8 cellular contexts compared by ENCODE assay signal in the genomic region with DNA sequence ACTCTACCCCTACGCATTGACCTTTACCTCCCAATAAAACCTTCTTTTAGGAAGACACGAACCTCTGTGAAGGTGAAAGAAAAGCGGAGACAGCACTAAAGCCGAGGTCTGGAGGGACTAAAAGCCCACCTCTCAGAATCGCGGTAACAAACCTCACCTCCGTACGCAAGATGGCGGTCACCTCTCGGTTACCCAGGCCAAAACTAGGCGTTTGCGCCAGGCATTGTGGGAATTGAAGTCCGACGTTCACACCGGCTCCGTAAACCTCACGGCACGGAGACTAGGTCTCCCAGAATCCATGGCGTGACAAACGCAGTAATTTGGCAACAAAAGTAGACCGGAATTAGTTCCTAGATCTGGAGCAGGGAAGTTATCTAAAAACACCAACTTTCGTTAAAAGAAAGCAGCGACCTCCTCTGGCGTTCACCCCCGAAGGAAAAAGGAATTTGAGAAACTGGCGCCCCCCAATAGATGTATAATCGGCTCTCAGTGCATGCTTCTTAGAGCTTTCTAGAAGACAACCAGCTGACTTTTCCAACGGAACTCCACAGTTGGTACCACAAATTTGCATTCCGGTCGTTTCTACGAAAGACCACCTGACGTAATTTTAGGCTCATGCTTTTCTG. TPM values are rescaled to one million over a fixed set of nuclear protein-coding genes. Genes with fewer than 3 reads are reported as not detected.
DNase-seq lines count a peak whose midpoint lies in the region; ATAC-seq and TF ChIP-seq lines count a peak whose summit lies in the region.

N4BP2L2 (minus strand) TSS at position 175 of the 626 bp plus-strand sequence. CDS start 1,768 bp downstream, outside the sequence.

- peak; percentile 72 for TF ChIP-seq POLR2A in breast epithelium (IDR thresholded peaks at IDR 0.05)

- intact Hi-C loops in breast epithelium (cut with DNase I; ENCODE audit: low total_unique reads), result no loop called here

- H3K9ac ChIP-seq in skeletal muscle tissue (ENCODE audit: low read depth in 1 of 3, low read length in 3 of 3), result peak within 1 kb of the TSS; percentile 86 to 100 (median 96)

- H3K9me3 ChIP-seq in breast epithelium (no peaks in the 10 kb centered on the region), iPS-18c (ENCODE audit: control insufficient read depth, insufficient read depth, low read length) (no peaks in the 10 kb centered on the region), skeletal muscle tissue (ENCODE audit: control insufficient read depth in 3 of 3, low read length in 3 of 3) (no peaks in the 10 kb centered on the region)

- DNase-seq in AG04449 (ENCODE audit: low read depth, low spot score), result peak; percentile 85
- DNase-seq in NCI-H2196 treated with DMSO at 0.1 percent for 48 hours (lab: John Stamatoyannopoulos, UW; ENCODE audit: unreplicated experiment), result peak; percentile 64
- peak; percentile 90 to 94 for DNase-seq in breast epithelium (ENCODE audit: low spot score in 2 of 2)

- H3K4me1 ChIP-seq in breast epithelium (no peaks in the 10 kb centered on the region), skeletal muscle tissue (ENCODE audit: control insufficient read depth in 3 of 3, insufficient read depth in 3 of 3, low read length in 3 of 3) (peaks cover 8 to 21% (median 11%) of the 10 kb centered on the region in 3 donors)

- TF ChIP-seq CTCF in AG04449 (IDR thresholded peaks at IDR 0.05; ENCODE audit: insufficient read depth, low read length, missing control alignments) (no peak), VCaP (conservative IDR thresholded peaks at IDR 0.05) (peak; percentile 16; the same call in 1 of the 2 replicates), breast epithelium (IDR thresholded peaks at IDR 0.05) (no peak)

- H3K27me3 ChIP-seq in breast epithelium, result no peaks in the 10 kb centered on the region
- no peaks in the 10 kb centered on the region for H3K27me3 ChIP-seq in skeletal muscle tissue (ENCODE audit: control insufficient read depth in 3 of 3, insufficient read depth in 3 of 3, low read length in 3 of 3)

- CTCF ChIA-PET in AG04449 (lab: Yijun Ruan, JAX), result interaction anchor here (0.6 to 2.1 kb wide), 9 partner anchors 8 to 292 kb away, joined by 3 to 9 read pairs (median 3); partner anchors contain the start of genes BRCA2 and ZAR1L

- H3K4me3 ChIP-seq in AG04449 (ENCODE audit: low read depth, low read length) (peak within 1 kb of the TSS; percentile 98), breast epithelium (peak within 1 kb of the TSS; percentile 83 to 89 (median 83)), iPS-18c (ENCODE audit: insufficient read depth, low read depth, low read length) (peak within 1 kb of the TSS; percentile 89), skeletal muscle tissue (ENCODE audit: low read length in 3 of 3) (peak within 1 kb of the TSS; percentile 70 to 100 (median 97))

- no peaks in the 10 kb centered on the region for H3K36me3 ChIP-seq in breast epithelium
- peaks cover 7 to 12% (median 11%) of the 10 kb centered on the region in 3 donors for H3K36me3 ChIP-seq in skeletal muscle tissue (ENCODE audit: control insufficient read depth in 3 of 3, insufficient read depth in 3 of 3, low read length in 3 of 3)

- POLR2A ChIA-PET in AG04449 (lab: Yijun Ruan, JAX), result interaction anchor here (0.6 kb wide), 1 partner anchor 24 kb away, joined by 3 read pairs; no protein-coding TSS in a partner anchor

- H3K27ac ChIP-seq in VCaP, result peak within 1 kb of the TSS; percentile 89
- peak within 1 kb of the TSS; percentile 95 to 99 for H3K27ac ChIP-seq in breast epithelium
- H3K27ac ChIP-seq in skeletal muscle tissue (ENCODE audit: low read depth, low read length), result peak within 1 kb of the TSS; percentile 96

- peak; percentile 96 for ATAC-seq in GM18873 (IDR thresholded peaks at IDR 0.05; ENCODE audit: low FRiP score, unreplicated experiment)
- peak; percentile 97 for ATAC-seq in HG03139 (IDR thresholded peaks at IDR 0.05; ENCODE audit: unreplicated experiment)

RNA-seq across cellular contexts. Expression of gene N4BP2L2, which starts in this region (rescaled TPM):
- total RNA-seq in breast epithelium (100 to 1,000 TPM; 130 to 341 (median 250) TPM), skeletal muscle tissue (135 TPM)

Comparison
In these comparisons a context has a peak if more than half of its experiments do, and no peak if none do; other contexts are left out.
1. Peak in every context shown above with its lines: DNase-seq, ATAC-seq, H3K4me3 ChIP-seq and H3K27ac ChIP-seq.